In the genomic region with DNA sequence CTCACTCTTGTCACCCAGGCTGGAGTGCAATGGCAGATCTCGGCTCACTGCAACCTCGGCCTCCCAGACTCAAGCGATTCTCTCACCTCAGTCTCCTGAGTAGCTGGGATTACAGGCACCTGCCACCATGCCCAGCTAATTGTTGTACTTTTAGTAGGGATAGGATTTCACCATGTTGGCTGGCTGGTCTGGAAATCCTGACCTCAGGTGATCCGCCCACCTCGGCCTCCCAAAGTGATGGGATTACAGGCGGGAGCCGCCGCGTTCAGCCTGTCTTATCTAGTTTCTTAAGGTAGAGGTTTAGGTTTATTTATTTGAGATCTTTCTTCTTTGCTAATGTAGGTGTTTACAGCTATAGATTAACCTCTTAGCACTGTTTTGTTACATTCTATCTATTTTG, we compare ENCODE assay signal across 25 cellular contexts.
"Had no signal": no experiment of that assay in that cellular context is flagged by ENCODE, and none has a peak within 500 bp of the region (broad histone marks: within the 10 kb centered on the region; RNA-seq: fewer than 3 reads in every experiment).

No MANE protein-coding gene starts in this region.

- H3K4me3 ChIP-seq: coronary artery, dorsolateral prefrontal cortex, esophagus muscularis mucosa, gastroesophageal sphincter, heart left ventricle, hepatocyte, left lung, lung had no signal

- H3K36me3 Mint-ChIP-seq: immature natural killer cell; memory B cell; naive thymus-derived CD4-positive, alpha-beta T cell had no signal

- H3K27me3 Mint-ChIP-seq: memory B cell; naive thymus-derived CD4-positive, alpha-beta T cell had no signal

- H3K4me1 Mint-ChIP-seq: immature natural killer cell; memory B cell; naive thymus-derived CD4-positive, alpha-beta T cell had no signal

- H3K36me3 ChIP-seq: esophagus muscularis mucosa, gastroesophageal sphincter, heart left ventricle, left lung had no signal

- H3K27ac Mint-ChIP-seq: immature natural killer cell; memory B cell; naive thymus-derived CD4-positive, alpha-beta T cell had no signal

- DNase-seq: dermis blood vessel endothelial cell; dorsolateral prefrontal cortex; effector CD4-positive, alpha-beta T cell; effector memory CD4-positive, alpha-beta T cell; heart left ventricle; hypothalamus; immature natural killer cell; islet precursor cell; left cardiac atrium; left ventricle myocardium superior; mammary epithelial cell; mesendoderm; midbrain; naive thymus-derived CD4-positive, alpha-beta T cell had no signal

- H3K9me3 Mint-ChIP-seq: memory B cell had no signal

- H3K27me3 ChIP-seq: dorsolateral prefrontal cortex, esophagus muscularis mucosa, foreskin keratinocyte, gastroesophageal sphincter, heart left ventricle, hepatocyte, left lung had no signal

- H3K4me3 Mint-ChIP-seq: immature natural killer cell; memory B cell; naive thymus-derived CD4-positive, alpha-beta T cell had no signal

- H3K9me3 ChIP-seq: esophagus muscularis mucosa, gastroesophageal sphincter, left lung had no signal

- ATAC-seq: foreskin keratinocyte; heart left ventricle; left cardiac atrium; left lung; left ventricle myocardium superior; naive thymus-derived CD4-positive, alpha-beta T cell had no signal

- FAIRE-seq: colon, endothelial cell of umbilical vein, frontal cortex had no signal

- H3K27ac ChIP-seq: coronary artery, dorsolateral prefrontal cortex, esophagus muscularis mucosa, foreskin keratinocyte, gastroesophageal sphincter, heart left ventricle, hepatocyte, left lung had no signal

- H3K4me1 ChIP-seq: esophagus muscularis mucosa, foreskin keratinocyte, gastroesophageal sphincter, heart left ventricle, left lung had no signal
